Comparison of ENCODE assay signal across 13 cellular contexts in genomic region chr7:158033196-158033595, GRCh38.
DNase-seq lines count a peak whose midpoint lies in the region; TF ChIP-seq lines count a peak whose summit lies in the region.
"Had no signal": no experiment of that assay in that cellular context is flagged by ENCODE, and none has a peak within 500 bp of the region (broad histone marks: within the 10 kb centered on the region; RNA-seq: fewer than 3 reads in every experiment).

No MANE protein-coding gene starts in this region.

- H4K8ac ChIP-seq in neuronal stem cell (ENCODE audit: low read depth, low read length): no peak overlapping the region

- H3K23ac ChIP-seq in neuronal stem cell (ENCODE audit: low read depth, low read length, poor library complexity): no peak overlapping the region

- no peak overlapping the region for H3K18ac ChIP-seq in neuronal stem cell (ENCODE audit: low read length)

- H2BK15ac ChIP-seq in neuronal stem cell (ENCODE audit: low read length): no peak overlapping the region

- H3K4me3 ChIP-seq in Peyer's patch (no peak overlapping the region), endodermal cell (ENCODE audit: low read length) (no peak overlapping the region), neuronal stem cell (ENCODE audit: low read length in 2 of 2) (peak overlapping the region in 1 of 2 donors; percentile 36), transverse colon (no peak overlapping the region)
- H3K4me3 ChIP-seq: BLaER1 treated with 17β-estradiol and CSF1 and Interleukin-3, amounts not matched to agents 10 nM and 100 nM had no signal

- H3K14ac ChIP-seq in neuronal stem cell (ENCODE audit: low read length): peak overlapping the region; percentile 9

- TF ChIP-seq EP300 in transverse colon (IDR thresholded peaks at IDR 0.05; ENCODE audit: low read depth): no peak

- H3K36me3 ChIP-seq in Peyer's patch (no peaks in the 10 kb centered on the region), endodermal cell (ENCODE audit: control insufficient read depth, insufficient read depth, low read length) (no peaks in the 10 kb centered on the region), neuronal stem cell (replicated peaks in 1 of 2; ENCODE audit: control insufficient read depth in 2 of 2, insufficient read depth in 2 of 2, low read length in 2 of 2) (no peaks in the 10 kb centered on the region), transverse colon (no peaks in the 10 kb centered on the region)
- H3K36me3 ChIP-seq: BLaER1 treated with 17β-estradiol and CSF1 and Interleukin-3, amounts not matched to agents 10 nM and 100 nM had no signal

- H3K27me3 Mint-ChIP-seq in endodermal cell (ENCODE audit: insufficient read depth): peaks cover 3% of the 10 kb centered on the region
- H3K27me3 Mint-ChIP-seq in type B pancreatic cell: no peaks in the 10 kb centered on the region
- H3K27me3 Mint-ChIP-seq: CD4-positive, CD25-positive, alpha-beta regulatory T cell had no signal

- TF ChIP-seq CTCF in Peyer's patch (IDR thresholded peaks at IDR 0.05): no peak
- TF ChIP-seq CTCF in endodermal cell (conservative IDR thresholded peaks at IDR 0.05): no peak
- no peak for TF ChIP-seq CTCF in type B pancreatic cell (conservative IDR thresholded peaks at IDR 0.05)
- no peak for TF ChIP-seq CTCF in transverse colon (IDR thresholded peaks at IDR 0.05)

- H3K79me1 ChIP-seq in neuronal stem cell (ENCODE audit: low read depth, low read length): no peaks in the 10 kb centered on the region

- 63 to 81% methylated on average over 7 to 8 of the region's 8 CpGs for WGBS in endodermal cell (ENCODE audit: insufficient coverage in 1 of 2, insufficient read length in 1 of 2), 2 experiments
- no CpG with 5 or more reads among the region's 8 CpGs for WGBS in neuronal stem cell (ENCODE audit: extremely low coverage in 2 of 2, insufficient read length in 2 of 2, insufficient replicate concordance in 1 of 2), 2 donors
- WGBS in transverse colon (ENCODE audit: low coverage in 1 of 2), 2 donors: 70 to 80% methylated on average over 5 to 8 of the region's 8 CpGs

- no peak overlapping the region for H4K91ac ChIP-seq in neuronal stem cell (ENCODE audit: low read depth, low read length, poor library complexity)

- H3K4me3 Mint-ChIP-seq in endodermal cell: no peak overlapping the region
- peak overlapping the region; percentile 62 for H3K4me3 Mint-ChIP-seq in type B pancreatic cell
- H3K4me3 Mint-ChIP-seq: CD4-positive, CD25-positive, alpha-beta regulatory T cell; HFFc6 had no signal

- H3K27me3 ChIP-seq in Peyer's patch (no peaks in the 10 kb centered on the region), endodermal cell (ENCODE audit: control insufficient read depth, insufficient read depth, low read length, poor library complexity, severe bottlenecking) (no peaks in the 10 kb centered on the region), neuronal stem cell (ENCODE audit: control insufficient read depth in 3 of 3, insufficient read depth in 3 of 3, low read depth in 1 of 3, low read length in 3 of 3) (peaks cover 0 to 17% (median 0%) of the 10 kb centered on the region in 3 experiments), transverse colon (no peaks in the 10 kb centered on the region)
- H3K27me3 ChIP-seq: BLaER1 treated with 17β-estradiol and CSF1 and Interleukin-3, amounts not matched to agents 10 nM and 100 nM had no signal

- DNase-seq in Peyer's patch: peak in 2 of 3 donors; percentile 19 to 22
- DNase-seq in endodermal cell: peak; percentile 1
- no peak for DNase-seq in neuronal stem cell (ENCODE audit: low spot score)
- DNase-seq in type B pancreatic cell (ENCODE audit: extremely low spot score, unreplicated experiment): no peak
- no peak for DNase-seq in NCI-H1694 treated with DMSO at 0.1 percent for 48 hours (lab: John Stamatoyannopoulos, UW)
- DNase-seq in transverse colon: no peak
- DNase-seq in NCI-H2081 treated with DMSO at 0.1 percent for 48 hours (lab: John Stamatoyannopoulos, UW): no peak
- DNase-seq: ACHN; CD4-positive, CD25-positive, alpha-beta regulatory T cell; HCEC 1CT; HFFc6 had no signal

- H3K4me2 ChIP-seq in neuronal stem cell (ENCODE audit: insufficient read depth, low read length, poor library complexity, severe bottlenecking): no peak overlapping the region
- H3K4me2 ChIP-seq: BLaER1 treated with 17β-estradiol and CSF1 and Interleukin-3, amounts not matched to agents 10 nM and 100 nM had no signal

- H3K27ac ChIP-seq in Peyer's patch (no peak overlapping the region), endodermal cell (ENCODE audit: low read depth, low read length) (no peak overlapping the region), neuronal stem cell (replicated peaks; ENCODE audit: low read length) (peak overlapping the region; percentile 5), transverse colon (no peak overlapping the region)
- H3K27ac ChIP-seq: BLaER1 treated with 17β-estradiol and CSF1 and Interleukin-3, amounts not matched to agents 10 nM and 100 nM; HL-60 had no signal

- no peak overlapping the region for H2AFZ ChIP-seq in neuronal stem cell (ENCODE audit: low read length)

- H3K9me3 ChIP-seq in Peyer's patch: peaks cover 0 to 6% (median 0%) of the 10 kb centered on the region in 4 donors
- peaks cover 88% of the 10 kb centered on the region for H3K9me3 ChIP-seq in endodermal cell (ENCODE audit: control insufficient read depth, low read length)
- H3K9me3 ChIP-seq in neuronal stem cell (replicated peaks in 1 of 2; ENCODE audit: control insufficient read depth in 2 of 2, insufficient read depth in 1 of 2, low read depth in 1 of 2, low read length in 2 of 2): peaks cover 8 to 14% of the 10 kb centered on the region in 2 donors
- H3K9me3 ChIP-seq in transverse colon: no peaks in the 10 kb centered on the region

- H3K4ac ChIP-seq in neuronal stem cell (ENCODE audit: low read length): no peak overlapping the region

- intact Hi-C loops in transverse colon (cut with DNase I; ENCODE audit: low total_unique reads): no loop called here

- no peak overlapping the region for H2BK120ac ChIP-seq in neuronal stem cell (ENCODE audit: low read depth, low read length)

- in situ Hi-C loops in transverse colon (cut with MboI; ENCODE audit: low pct_ligation_motif_present in 1 of 4, low pct_unique_long_range_greater_than_20kb in 1 of 4, low sequenced_read_pairs in 3 of 4): no loop called here

- no peak overlapping the region for H2BK5ac ChIP-seq in neuronal stem cell (ENCODE audit: low read length)

- no peaks in the 10 kb centered on the region for H3K4me1 ChIP-seq in Peyer's patch
- no peaks in the 10 kb centered on the region for H3K4me1 ChIP-seq in endodermal cell (ENCODE audit: control insufficient read depth, insufficient read depth, low read length)
- peaks cover 7 to 20% of the 10 kb centered on the region in 2 donors for H3K4me1 ChIP-seq in neuronal stem cell (ENCODE audit: control insufficient read depth in 2 of 2, insufficient read depth in 1 of 2, low read depth in 1 of 2, low read length in 2 of 2)
- H3K4me1 ChIP-seq in transverse colon: peaks cover 0 to 2% (median under 1%) of the 10 kb centered on the region in 4 donors

- no peak overlapping the region for H3K9ac ChIP-seq in endodermal cell (ENCODE audit: extremely low read depth, low read length, poor library complexity, severe bottlenecking)
- H3K9ac ChIP-seq in neuronal stem cell (ENCODE audit: low read depth, low read length, poor library complexity): no peak overlapping the region
- H3K9ac ChIP-seq: BLaER1 treated with 17β-estradiol and CSF1 and Interleukin-3, amounts not matched to agents 10 nM and 100 nM had no signal

- H3K4me1 Mint-ChIP-seq in endodermal cell (no peaks in the 10 kb centered on the region), type B pancreatic cell (ENCODE audit: unreplicated experiment) (peaks cover 19% of the 10 kb centered on the region)
- H3K4me1 Mint-ChIP-seq: CD4-positive, CD25-positive, alpha-beta regulatory T cell had no signal

- peaks cover 36% of the 10 kb centered on the region for H3K9me3 Mint-ChIP-seq in endodermal cell
- peaks cover 4% of the 10 kb centered on the region for H3K9me3 Mint-ChIP-seq in type B pancreatic cell

- peaks cover 9% of the 10 kb centered on the region for H3K36me3 Mint-ChIP-seq in endodermal cell (ENCODE audit: low read depth)
- H3K36me3 Mint-ChIP-seq in type B pancreatic cell: no peaks in the 10 kb centered on the region
- H3K36me3 Mint-ChIP-seq: CD4-positive, CD25-positive, alpha-beta regulatory T cell had no signal

- peak overlapping the region; percentile 41 for H2AK5ac ChIP-seq in neuronal stem cell (ENCODE audit: low read depth, low read length)

- H3K27ac Mint-ChIP-seq in endodermal cell (no peak overlapping the region), type B pancreatic cell (peak overlapping the region; percentile 47)
- H3K27ac Mint-ChIP-seq: CD4-positive, CD25-positive, alpha-beta regulatory T cell; HFFc6 had no signal

- no peak overlapping the region for H2BK12ac ChIP-seq in neuronal stem cell (ENCODE audit: low read length)

- TF ChIP-seq POLR2A in Peyer's patch (IDR thresholded peaks at IDR 0.05) (no peak), transverse colon (IDR thresholded peaks at IDR 0.05) (no peak)

Comparison
In these comparisons a context has a peak if more than half of its experiments do, and no peak if none do; other contexts are left out.
1. DNase-seq: peak in Peyer's patch (2 of 3) and endodermal cell (single experiment); none in neuronal stem cell (single experiment), type B pancreatic cell (single experiment), NCI-H1694 treated with DMSO at 0.1 percent for 48 hours (single experiment), transverse colon (single experiment) and NCI-H2081 treated with DMSO at 0.1 percent for 48 hours (single experiment).